Comparison of ENCODE assay signal across 1 cellular context in the genomic region with DNA sequence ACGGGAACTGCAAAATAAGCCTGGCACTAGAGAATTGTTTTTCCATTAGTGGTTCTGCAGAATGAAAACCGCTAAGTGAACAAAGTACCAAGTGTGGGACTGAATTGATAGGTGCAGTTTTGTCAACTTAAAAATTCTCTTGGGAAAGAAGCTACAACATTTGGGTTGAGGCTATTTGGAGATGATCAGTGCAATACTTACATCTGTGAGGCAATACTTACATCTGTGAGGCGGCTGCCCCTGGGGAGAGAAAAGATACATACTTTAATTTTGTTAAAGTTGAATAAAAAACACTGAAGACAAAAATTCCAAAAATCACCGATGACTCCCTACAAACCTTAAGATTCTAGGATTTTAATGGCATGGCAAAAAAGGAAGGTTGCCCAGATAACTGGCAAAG.
TF ChIP-seq lines count a peak whose summit lies in the region.

No MANE protein-coding gene starts in this region.

TF ChIP-seq in WTC11, 78 proteins besides CTCF, POLR2A, EP300 and RAD21 (continued from another document):
- TF ChIP-seq, protein P1, sequence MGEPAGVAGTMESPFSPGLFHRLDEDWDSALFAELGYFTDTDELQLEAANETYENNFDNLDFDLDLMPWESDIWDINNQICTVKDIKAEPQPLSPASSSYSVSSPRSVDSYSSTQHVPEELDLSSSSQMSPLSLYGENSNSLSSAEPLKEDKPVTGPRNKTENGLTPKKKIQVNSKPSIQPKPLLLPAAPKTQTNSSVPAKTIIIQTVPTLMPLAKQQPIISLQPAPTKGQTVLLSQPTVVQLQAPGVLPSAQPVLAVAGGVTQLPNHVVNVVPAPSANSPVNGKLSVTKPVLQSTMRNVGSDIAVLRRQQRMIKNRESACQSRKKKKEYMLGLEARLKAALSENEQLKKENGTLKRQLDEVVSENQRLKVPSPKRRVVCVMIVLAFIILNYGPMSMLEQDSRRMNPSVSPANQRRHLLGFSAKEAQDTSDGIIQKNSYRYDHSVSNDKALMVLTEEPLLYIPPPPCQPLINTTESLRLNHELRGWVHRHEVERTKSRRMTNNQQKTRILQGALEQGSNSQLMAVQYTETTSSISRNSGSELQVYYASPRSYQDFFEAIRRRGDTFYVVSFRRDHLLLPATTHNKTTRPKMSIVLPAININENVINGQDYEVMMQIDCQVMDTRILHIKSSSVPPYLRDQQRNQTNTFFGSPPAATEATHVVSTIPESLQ (CRISPR knock-in tag; IDR thresholded peaks at IDR 0.05): no peak
- TF ChIP-seq ZNF396 (CRISPR knock-in tag; IDR thresholded peaks at IDR 0.05; ENCODE audit: borderline replicate concordance) (no peak), NFATC4 (CRISPR knock-in tag; IDR thresholded peaks at IDR 0.05) (no peak), MXD4 (CRISPR knock-in tag; IDR thresholded peaks at IDR 0.05; ENCODE audit: borderline replicate concordance) (no peak), TP53 (CRISPR knock-in tag; IDR thresholded peaks at IDR 0.05) (no peak), CBFB (CRISPR knock-in tag; IDR thresholded peaks at IDR 0.05; ENCODE audit: low read depth) (no peak)
- TF ChIP-seq, protein P2, sequence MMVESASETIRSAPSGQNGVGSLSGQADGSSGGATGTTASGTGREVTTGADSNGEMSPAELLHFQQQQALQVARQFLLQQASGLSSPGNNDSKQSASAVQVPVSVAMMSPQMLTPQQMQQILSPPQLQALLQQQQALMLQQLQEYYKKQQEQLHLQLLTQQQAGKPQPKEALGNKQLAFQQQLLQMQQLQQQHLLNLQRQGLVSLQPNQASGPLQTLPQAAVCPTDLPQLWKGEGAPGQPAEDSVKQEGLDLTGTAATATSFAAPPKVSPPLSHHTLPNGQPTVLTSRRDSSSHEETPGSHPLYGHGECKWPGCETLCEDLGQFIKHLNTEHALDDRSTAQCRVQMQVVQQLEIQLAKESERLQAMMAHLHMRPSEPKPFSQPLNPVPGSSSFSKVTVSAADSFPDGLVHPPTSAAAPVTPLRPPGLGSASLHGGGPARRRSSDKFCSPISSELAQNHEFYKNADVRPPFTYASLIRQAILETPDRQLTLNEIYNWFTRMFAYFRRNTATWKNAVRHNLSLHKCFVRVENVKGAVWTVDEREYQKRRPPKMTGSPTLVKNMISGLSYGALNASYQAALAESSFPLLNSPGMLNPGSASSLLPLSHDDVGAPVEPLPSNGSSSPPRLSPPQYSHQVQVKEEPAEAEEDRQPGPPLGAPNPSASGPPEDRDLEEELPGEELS (CRISPR knock-in tag; IDR thresholded peaks at IDR 0.05): no peak
- TF ChIP-seq, protein P3, sequence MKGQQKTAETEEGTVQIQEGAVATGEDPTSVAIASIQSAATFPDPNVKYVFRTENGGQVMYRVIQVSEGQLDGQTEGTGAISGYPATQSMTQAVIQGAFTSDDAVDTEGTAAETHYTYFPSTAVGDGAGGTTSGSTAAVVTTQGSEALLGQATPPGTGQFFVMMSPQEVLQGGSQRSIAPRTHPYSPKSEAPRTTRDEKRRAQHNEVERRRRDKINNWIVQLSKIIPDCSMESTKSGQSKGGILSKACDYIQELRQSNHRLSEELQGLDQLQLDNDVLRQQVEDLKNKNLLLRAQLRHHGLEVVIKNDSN (CRISPR knock-in tag; IDR thresholded peaks at IDR 0.05): no peak
- TF ChIP-seq, protein P4, sequence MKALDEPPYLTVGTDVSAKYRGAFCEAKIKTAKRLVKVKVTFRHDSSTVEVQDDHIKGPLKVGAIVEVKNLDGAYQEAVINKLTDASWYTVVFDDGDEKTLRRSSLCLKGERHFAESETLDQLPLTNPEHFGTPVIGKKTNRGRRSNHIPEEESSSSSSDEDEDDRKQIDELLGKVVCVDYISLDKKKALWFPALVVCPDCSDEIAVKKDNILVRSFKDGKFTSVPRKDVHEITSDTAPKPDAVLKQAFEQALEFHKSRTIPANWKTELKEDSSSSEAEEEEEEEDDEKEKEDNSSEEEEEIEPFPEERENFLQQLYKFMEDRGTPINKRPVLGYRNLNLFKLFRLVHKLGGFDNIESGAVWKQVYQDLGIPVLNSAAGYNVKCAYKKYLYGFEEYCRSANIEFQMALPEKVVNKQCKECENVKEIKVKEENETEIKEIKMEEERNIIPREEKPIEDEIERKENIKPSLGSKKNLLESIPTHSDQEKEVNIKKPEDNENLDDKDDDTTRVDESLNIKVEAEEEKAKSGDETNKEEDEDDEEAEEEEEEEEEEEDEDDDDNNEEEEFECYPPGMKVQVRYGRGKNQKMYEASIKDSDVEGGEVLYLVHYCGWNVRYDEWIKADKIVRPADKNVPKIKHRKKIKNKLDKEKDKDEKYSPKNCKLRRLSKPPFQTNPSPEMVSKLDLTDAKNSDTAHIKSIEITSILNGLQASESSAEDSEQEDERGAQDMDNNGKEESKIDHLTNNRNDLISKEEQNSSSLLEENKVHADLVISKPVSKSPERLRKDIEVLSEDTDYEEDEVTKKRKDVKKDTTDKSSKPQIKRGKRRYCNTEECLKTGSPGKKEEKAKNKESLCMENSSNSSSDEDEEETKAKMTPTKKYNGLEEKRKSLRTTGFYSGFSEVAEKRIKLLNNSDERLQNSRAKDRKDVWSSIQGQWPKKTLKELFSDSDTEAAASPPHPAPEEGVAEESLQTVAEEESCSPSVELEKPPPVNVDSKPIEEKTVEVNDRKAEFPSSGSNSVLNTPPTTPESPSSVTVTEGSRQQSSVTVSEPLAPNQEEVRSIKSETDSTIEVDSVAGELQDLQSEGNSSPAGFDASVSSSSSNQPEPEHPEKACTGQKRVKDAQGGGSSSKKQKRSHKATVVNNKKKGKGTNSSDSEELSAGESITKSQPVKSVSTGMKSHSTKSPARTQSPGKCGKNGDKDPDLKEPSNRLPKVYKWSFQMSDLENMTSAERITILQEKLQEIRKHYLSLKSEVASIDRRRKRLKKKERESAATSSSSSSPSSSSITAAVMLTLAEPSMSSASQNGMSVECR (CRISPR knock-in tag; IDR thresholded peaks at IDR 0.05; ENCODE audit: borderline replicate concordance): no peak
- TF ChIP-seq, protein P5, sequence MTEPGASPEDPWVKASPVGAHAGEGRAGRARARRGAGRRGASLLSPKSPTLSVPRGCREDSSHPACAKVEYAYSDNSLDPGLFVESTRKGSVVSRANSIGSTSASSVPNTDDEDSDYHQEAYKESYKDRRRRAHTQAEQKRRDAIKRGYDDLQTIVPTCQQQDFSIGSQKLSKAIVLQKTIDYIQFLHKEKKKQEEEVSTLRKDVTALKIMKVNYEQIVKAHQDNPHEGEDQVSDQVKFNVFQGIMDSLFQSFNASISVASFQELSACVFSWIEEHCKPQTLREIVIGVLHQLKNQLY (CRISPR knock-in tag; IDR thresholded peaks at IDR 0.05): no peak
TF ChIP-seq in WTC11: peak in this region for 0.
